28 cellular contexts compared by ENCODE assay signal in genomic region chr1:229121845-229122436, GRCh38.
A peak's percentile ranks its signal among the peaks of the same experiment; 100 is the strongest.
DNase-seq lines count a peak whose midpoint lies in the region; ATAC-seq and TF ChIP-seq lines count a peak whose summit lies in the region.
"Had no signal": no experiment of that assay in that cellular context is flagged by ENCODE, and none has a peak within 500 bp of the region (broad histone marks: within the 10 kb centered on the region; RNA-seq: fewer than 3 reads in every experiment).

No MANE protein-coding gene starts in this region.

- ATAC-seq in HG02588 (IDR thresholded peaks at IDR 0.05; ENCODE audit: unreplicated experiment) (no peak), HG03378 (IDR thresholded peaks at IDR 0.05; ENCODE audit: unreplicated experiment) (no peak)
- ATAC-seq: activated CD8-positive, alpha-beta memory T cell treated with anti-CD3 and anti-CD28 coated beads, Interleukin-2, amount 10 ng/mL, durations not matched to agents 7 days and 5 days; activated T-cell treated with anti-CD3 and anti-CD28 coated beads, Interleukin-2, amount 50 U/mL, for 72 hours; body of pancreas; CD8-positive, alpha-beta T cell; sciatic nerve; stimulated activated memory B cell treated with anti-CD40 and anti-IgM and Interleukin-4, amounts not matched to agents 10 μg/mL and 1 μg/mL and 100 μg/mL, for 72 hours had no signal

- no peak overlapping the region for H3K27ac Mint-ChIP-seq in endodermal cell
- H3K27ac Mint-ChIP-seq: activated CD8-positive, alpha-beta memory T cell treated with anti-CD3 and anti-CD28 coated beads, Interleukin-2, amount 10 ng/mL, durations not matched to agents 7 days and 5 days; activated T-cell treated with anti-CD3 and anti-CD28 coated beads, Interleukin-2, amount 50 U/mL, for 72 hours; CD8-positive, alpha-beta T cell; stimulated activated memory B cell treated with anti-CD40 and anti-IgM and Interleukin-4, amounts not matched to agents 10 μg/mL and 1 μg/mL and 100 μg/mL, for 72 hours had no signal

- H3K9me3 Mint-ChIP-seq in endodermal cell = peaks cover 2% of the 10 kb centered on the region
- H3K9me3 Mint-ChIP-seq: activated T-cell treated with anti-CD3 and anti-CD28 coated beads, Interleukin-2, amount 50 U/mL, for 72 hours; CD8-positive, alpha-beta T cell had no signal

- H3K9me3 ChIP-seq in endodermal cell (ENCODE audit: control insufficient read depth, low read length) (no peaks in the 10 kb centered on the region), stomach smooth muscle (ENCODE audit: control insufficient read depth in 2 of 2, low read length in 2 of 2) (no peaks in the 10 kb centered on the region)
- H3K9me3 ChIP-seq: body of pancreas, MG63, testis had no signal

- H3K27me3 Mint-ChIP-seq in endodermal cell (ENCODE audit: insufficient read depth) = peaks cover 8% of the 10 kb centered on the region

- 84 to 91% methylated on average over 7 to 11 of the region's 11 CpGs for WGBS in endodermal cell (ENCODE audit: insufficient coverage in 1 of 2, insufficient read length in 1 of 2), 2 experiments

- H3K4me3 Mint-ChIP-seq in endodermal cell = no peak overlapping the region
- H3K4me3 Mint-ChIP-seq: activated CD8-positive, alpha-beta memory T cell treated with anti-CD3 and anti-CD28 coated beads, Interleukin-2, amount 10 ng/mL, durations not matched to agents 7 days and 5 days; activated T-cell treated with anti-CD3 and anti-CD28 coated beads, Interleukin-2, amount 50 U/mL, for 72 hours; CD8-positive, alpha-beta T cell; stimulated activated memory B cell treated with anti-CD40 and anti-IgM and Interleukin-4, amounts not matched to agents 10 μg/mL and 1 μg/mL and 100 μg/mL, for 72 hours had no signal

- H3K4me1 ChIP-seq in endodermal cell (ENCODE audit: control insufficient read depth, insufficient read depth, low read length) (no peaks in the 10 kb centered on the region), stomach smooth muscle (ENCODE audit: control insufficient read depth, insufficient read depth, low read length) (peaks cover 27% of the 10 kb centered on the region)

- H3K36me3 ChIP-seq in endodermal cell (ENCODE audit: control insufficient read depth, insufficient read depth, low read length) (no peaks in the 10 kb centered on the region), stomach smooth muscle (ENCODE audit: control insufficient read depth in 2 of 2, insufficient read depth in 2 of 2, low read length in 2 of 2) (no peaks in the 10 kb centered on the region)
- H3K36me3 ChIP-seq: MG63 had no signal

- no peak for TF ChIP-seq CTCF in endodermal cell (conservative IDR thresholded peaks at IDR 0.05)

- DNase-seq in NCI-H2107 treated with DMSO at 0.1 percent for 48 hours (lab: John Stamatoyannopoulos, UW; ENCODE audit: unreplicated experiment) (peak; percentile 19), NCI-H2107 (lab: John Stamatoyannopoulos, UW) (no peak), NCI-H1436 treated with DMSO at 0.1 percent for 48 hours (lab: John Stamatoyannopoulos, UW) (peak; percentile 74), endodermal cell (peak; percentile 57), ureter (ENCODE audit: low spot score) (no peak)
- DNase-seq: activated CD4-positive, alpha-beta T cell treated with anti-CD3 and anti-CD28 coated beads, Interleukin-2, amount 50 U/mL, for 1 hour; activated CD8-positive, alpha-beta memory T cell treated with anti-CD3 and anti-CD28 coated beads, Interleukin-2, amount 10 ng/mL, durations not matched to agents 7 days and 5 days; activated naive CD4-positive, alpha-beta T cell; activated T-cell treated with anti-CD3 and anti-CD28 coated beads, Interleukin-2, amount 50 U/mL, for 72 hours; AML-193; CD8-positive, alpha-beta T cell; DMS 273 treated with DMSO at 0.1 percent for 48 hours; kidney; MG63; NCI-H524 treated with DMSO at 0.1 percent for 48 hours; posterior cingulate gyrus; SIG-M5; stimulated activated CD4-positive, alpha-beta T cell treated with anti-CD3 and anti-CD28 coated beads, Interleukin-4, amount 100 ng/mL, for 4 hours; SW 1271; T-helper 9 cell; testis had no signal

- H3K27me3 ChIP-seq in endodermal cell (ENCODE audit: control insufficient read depth, insufficient read depth, low read length, poor library complexity, severe bottlenecking) = no peaks in the 10 kb centered on the region
- H3K27me3 ChIP-seq in stomach smooth muscle (ENCODE audit: control insufficient read depth in 1 of 2, insufficient read depth in 2 of 2, low read length in 2 of 2) = no peaks in the 10 kb centered on the region
- H3K27me3 ChIP-seq: body of pancreas, MG63, testis had no signal

- H3K9ac ChIP-seq in endodermal cell (ENCODE audit: extremely low read depth, low read length, poor library complexity, severe bottlenecking) (no peak overlapping the region), stomach smooth muscle (ENCODE audit: low read length in 2 of 2) (no peak overlapping the region)

- H3K27ac ChIP-seq in endodermal cell (ENCODE audit: low read depth, low read length) (no peak overlapping the region), stomach smooth muscle (ENCODE audit: low read length) (peak overlapping the region; percentile 24)
- H3K27ac ChIP-seq: testis had no signal

- H3K4me3 ChIP-seq in endodermal cell (ENCODE audit: low read length) (no peak overlapping the region), stomach smooth muscle (ENCODE audit: low read length in 2 of 2) (no peak overlapping the region)
- H3K4me3 ChIP-seq: body of pancreas, lung, MG63, testis had no signal

- H3K4me1 Mint-ChIP-seq in endodermal cell = no peaks in the 10 kb centered on the region
- H3K4me1 Mint-ChIP-seq: stimulated activated memory B cell treated with anti-CD40 and anti-IgM and Interleukin-4, amounts not matched to agents 10 μg/mL and 1 μg/mL and 100 μg/mL, for 72 hours had no signal

- no peaks in the 10 kb centered on the region for H3K36me3 Mint-ChIP-seq in endodermal cell (ENCODE audit: low read depth)
- H3K36me3 Mint-ChIP-seq: activated CD8-positive, alpha-beta memory T cell treated with anti-CD3 and anti-CD28 coated beads, Interleukin-2, amount 10 ng/mL, durations not matched to agents 7 days and 5 days; CD8-positive, alpha-beta T cell; stimulated activated memory B cell treated with anti-CD40 and anti-IgM and Interleukin-4, amounts not matched to agents 10 μg/mL and 1 μg/mL and 100 μg/mL, for 72 hours had no signal

Comparison
In these comparisons a context has a peak if more than half of its experiments do, and no peak if none do; other contexts are left out.
1. DNase-seq: peak in NCI-H2107 treated with DMSO at 0.1 percent for 48 hours (single experiment), NCI-H1436 treated with DMSO at 0.1 percent for 48 hours (single experiment) and endodermal cell (single experiment); none in NCI-H2107 (single experiment) and ureter (single experiment).